21 cellular contexts compared by ENCODE assay signal in genomic region chr9:92397853-92398252, GRCh38. TPM values are rescaled to one million over a fixed set of nuclear protein-coding genes. Genes with fewer than 3 reads are reported as not detected.
DNase-seq lines count a peak whose midpoint lies in the region; ATAC-seq and TF ChIP-seq lines count a peak whose summit lies in the region.
"Had no signal": no experiment of that assay in that cellular context is flagged by ENCODE, and none has a peak within 500 bp of the region (broad histone marks: within the 10 kb centered on the region; RNA-seq: fewer than 3 reads in every experiment).

No MANE protein-coding gene starts in this region.

- 94 to 97% methylated on average over 3 of the region's 3 CpGs for WGBS in sigmoid colon, 2 donors

- H3K36me3 ChIP-seq in muscle layer of colon (ENCODE audit: insufficient read depth, low read length): no peaks in the 10 kb centered on the region
- no peaks in the 10 kb centered on the region for H3K36me3 ChIP-seq in sigmoid colon

- no peak overlapping the region for H3K9ac ChIP-seq in muscle layer of colon (ENCODE audit: low read length)
- H3K9ac ChIP-seq: GM23248 had no signal

- peak; percentile 59 for DNase-seq in LNCaP clone FGC (ENCODE audit: low read depth)
- DNase-seq in sigmoid colon: no peak
- DNase-seq in AG08396 (ENCODE audit: low spot score): no peak
- no peak for DNase-seq in stimulated activated CD4-positive, alpha-beta T cell treated with anti-CD3 and anti-CD28 coated beads, Interleukin-12 subunit alpha, Interleukin-12 subunit beta, amount 100 ng/mL, for 4 hours
- no peak for DNase-seq in activated CD4-positive, alpha-beta T cell treated with anti-CD3 and anti-CD28 coated beads for 48 hours
- DNase-seq: ACHN; C1 segment of cervical spinal cord; Caco-2; CD4-positive, CD25-positive, alpha-beta regulatory T cell; CD8-positive, alpha-beta T cell; DMS153; DND-41; GM23248; H9 had no signal

- ATAC-seq in HG02571 (IDR thresholded peaks at IDR 0.05; ENCODE audit: unreplicated experiment): no peak
- ATAC-seq: A549; CD8-positive, alpha-beta T cell; HCT116 had no signal

- H3K27ac ChIP-seq in C4-2B (peak overlapping the region; percentile 46; the same call in 1 of the 2 replicates), muscle layer of colon (ENCODE audit: low read depth, low read length) (peak overlapping the region; percentile 49), sigmoid colon (peak overlapping the region in 3 of 4 donors; percentile 48 to 67 (median 54))
- H3K27ac ChIP-seq: A549, GM23248 had no signal

- H3K9me3 ChIP-seq in muscle layer of colon (ENCODE audit: low read length): no peaks in the 10 kb centered on the region
- H3K9me3 ChIP-seq in sigmoid colon: no peaks in the 10 kb centered on the region
- H3K9me3 ChIP-seq: A549, Caco-2 had no signal

- no peak for TF ChIP-seq CTCF in C4-2B (conservative IDR thresholded peaks at IDR 0.05)
- no peak for TF ChIP-seq CTCF in LNCaP clone FGC (IDR thresholded peaks at IDR 0.05; ENCODE audit: control insufficient read depth, extremely low read depth, insufficient read depth)
- TF ChIP-seq CTCF in sigmoid colon (IDR thresholded peaks at IDR 0.05): no peak

- no peak for TF ChIP-seq EP300 in sigmoid colon (IDR thresholded peaks at IDR 0.05)

- H3K27me3 ChIP-seq in muscle layer of colon (ENCODE audit: control insufficient read depth in 1 of 2, insufficient read depth in 2 of 2, low read length in 2 of 2) (no peaks in the 10 kb centered on the region), sigmoid colon (no peaks in the 10 kb centered on the region)

- intact Hi-C loops in sigmoid colon (cut with DNase I): no loop called here

- no peak overlapping the region for H3K4me3 ChIP-seq in LNCaP clone FGC (ENCODE audit: low read depth, low read length)
- H3K4me3 ChIP-seq in muscle layer of colon (ENCODE audit: low read depth in 1 of 2, low read length in 2 of 2): no peak overlapping the region
- H3K4me3 ChIP-seq in sigmoid colon: no peak overlapping the region
- H3K4me3 ChIP-seq: A549, GM23248 had no signal

- TF ChIP-seq POLR2A in sigmoid colon (IDR thresholded peaks at IDR 0.05): no peak

- peaks cover 25% of the 10 kb centered on the region for H3K4me1 ChIP-seq in muscle layer of colon (ENCODE audit: insufficient read depth, low read length)
- peaks cover 0 to 31% (median 17%) of the 10 kb centered on the region in 4 donors for H3K4me1 ChIP-seq in sigmoid colon
- H3K4me1 ChIP-seq: A549, Caco-2 had no signal

RNA-seq across cellular contexts. Expression of gene OGN, which starts 6.5 kb away (rescaled TPM):
- 10 to 100 TPM; 41.8 to 93.3 (median 59.8) TPM for total RNA-seq in sigmoid colon
- 10 to 100 TPM in 1 of 3 donors, 1 to 10 TPM in 2; 1.6 to 10.8 (median 4.4) TPM for polyA plus RNA-seq in sigmoid colon
- total RNA-seq: Caco-2; CD8-positive, alpha-beta T cell; H1; H9 had no signal
- polyA plus RNA-seq: A549, BJ, H1 had no signal

RNA-seq across cellular contexts. Expression of gene OMD, which starts 26.4 kb away (rescaled TPM):
- 10 to 100 TPM in 3 of 4 donors, 1 to 10 TPM in 1; 6.5 to 23.9 (median 16.7) TPM for total RNA-seq in sigmoid colon
- 1 to 10 TPM in 2 of 3 donors, not detected in 1; 1.0 to 3.0 TPM for polyA plus RNA-seq in sigmoid colon
- total RNA-seq: Caco-2; CD4-positive, CD25-positive, alpha-beta regulatory T cell; CD8-positive, alpha-beta T cell; H1; H9 had no signal
- polyA plus RNA-seq: A549, H1 had no signal
